Comparison of ENCODE assay signal across 1 cellular context in genomic region chr1:161177112-161177935, GRCh38.
TF ChIP-seq lines count a peak whose summit lies in the region.

Gene B4GALT3, minus strand, starts transcription at chr1:161177507. Its CDS starts 1,447 bp downstream, at chr1:161176060.

TF ChIP-seq in HepG2, 621 proteins besides CTCF, POLR2A, EP300 and RAD21 (continued from another document and continues in another):
- TF ChIP-seq ZBTB40 (IDR thresholded peaks at IDR 0.05) (no peak), ZBTB40 (CRISPR knock-in tag; IDR thresholded peaks at IDR 0.05) (peak; percentile 30; the same call in 1 of the 2 replicates), ZNF607 (CRISPR knock-in tag; IDR thresholded peaks at IDR 0.05; ENCODE audit: borderline replicate concordance) (peak; percentile 43; the same call in 1 of the 2 replicates), MED13 (CRISPR knock-in tag; IDR thresholded peaks at IDR 0.05) (0 out of 2 replicates have a peak, but pooled peaks have one; percentile 16), NFKBIZ (CRISPR knock-in tag; IDR thresholded peaks at IDR 0.05) (no peak), ZFAT (CRISPR knock-in tag; conservative IDR thresholded peaks at IDR 0.05) (no peak), FOXP1 (IDR thresholded peaks at IDR 0.05) (no peak), FOXP1 (CRISPR knock-in tag; IDR thresholded peaks at IDR 0.05) (0 out of 2 replicates have a peak, but pooled peaks have one; percentile 6), ZSCAN22 (CRISPR knock-in tag; IDR thresholded peaks at IDR 0.05) (peak; percentile 72), CBX2 (IDR thresholded peaks at IDR 0.05; ENCODE audit: low read depth, low read length) (no peak), CBX2 (CRISPR knock-in tag; IDR thresholded peaks at IDR 0.05; ENCODE audit: low read depth) (no peak), ZSCAN31 (CRISPR knock-in tag; IDR thresholded peaks at IDR 0.05; ENCODE audit: low read depth) (peak; percentile 86), ZNF367 (CRISPR knock-in tag; IDR thresholded peaks at IDR 0.05; ENCODE audit: borderline replicate concordance) (0 out of 2 replicates have a peak, but pooled peaks have one; percentile 63), PHF8 (CRISPR knock-in tag; IDR thresholded peaks at IDR 0.05) (peak; percentile 93), SIN3A (IDR thresholded peaks at IDR 0.05; ENCODE audit: borderline replicate concordance, low read depth, low read length) (peak; percentile 93), PCBP2 (optimal IDR thresholded peaks at IDR 0.05; ENCODE audit: low read depth, low read length, poor library complexity, severe bottlenecking) (no peak), ZNF614 (CRISPR knock-in tag; IDR thresholded peaks at IDR 0.05; ENCODE audit: borderline replicate concordance) (0 out of 2 replicates have a peak, but pooled peaks have one; percentile 57), MAX (IDR thresholded peaks at IDR 0.05) (peak; percentile 97), HES4 (CRISPR knock-in tag; IDR thresholded peaks at IDR 0.05; ENCODE audit: borderline replicate concordance) (peak; percentile 70; the same call in 1 of the 2 replicates), DMTF1 (CRISPR knock-in tag; IDR thresholded peaks at IDR 0.05) (peak; percentile 88; the same call in 1 of the 2 replicates), NFIB (CRISPR knock-in tag; IDR thresholded peaks at IDR 0.05; ENCODE audit: borderline replicate concordance) (no peak), EED (CRISPR knock-in tag; IDR thresholded peaks at IDR 0.05) (no peak; the same call in 1 of the 2 replicates), SOX13 (IDR thresholded peaks at IDR 0.05) (peak; percentile 12; the same call in 1 of the 2 replicates), SOX13 (CRISPR knock-in tag; conservative IDR thresholded peaks at IDR 0.05 in 1 of 2, IDR thresholded peaks at IDR 0.05 in 1 of 2) (peak in 1 of 2 experiments; percentile 35; a peak in 2 of 4 replicates), ZNF609 (CRISPR knock-in tag; IDR thresholded peaks at IDR 0.05; ENCODE audit: borderline replicate concordance) (peak; percentile 42; the same call in 1 of the 2 replicates), DNMT1 (CRISPR knock-in tag; IDR thresholded peaks at IDR 0.05) (0 out of 2 replicates have a peak, but pooled peaks have one; percentile 51), HOXD1 (CRISPR knock-in tag; IDR thresholded peaks at IDR 0.05) (peak; percentile 62; the same call in 1 of the 2 replicates), ZBTB44 (CRISPR knock-in tag; IDR thresholded peaks at IDR 0.05) (peak; percentile 19; the same call in 1 of the 2 replicates), RBM22 (optimal IDR thresholded peaks at IDR 0.05; ENCODE audit: low read length) (peak; percentile 73), TBX2 (CRISPR knock-in tag; IDR thresholded peaks at IDR 0.05; ENCODE audit: borderline replicate concordance) (peak; percentile 90), ZNF558 (CRISPR knock-in tag; IDR thresholded peaks at IDR 0.05; ENCODE audit: borderline replicate concordance) (peak; percentile 77; the same call in 1 of the 2 replicates), NBN (conservative IDR thresholded peaks at IDR 0.05) (no peak), KDM3A (CRISPR knock-in tag; IDR thresholded peaks at IDR 0.05; ENCODE audit: low read depth) (peak; percentile 68; the same call in 1 of the 2 replicates), ZFP90 (CRISPR knock-in tag; IDR thresholded peaks at IDR 0.05; ENCODE audit: borderline replicate concordance) (no peak), ONECUT2 (CRISPR knock-in tag; IDR thresholded peaks at IDR 0.05) (0 out of 2 replicates have a peak, but pooled peaks have one; percentile 13)
- TF ChIP-seq, protein P1, sequence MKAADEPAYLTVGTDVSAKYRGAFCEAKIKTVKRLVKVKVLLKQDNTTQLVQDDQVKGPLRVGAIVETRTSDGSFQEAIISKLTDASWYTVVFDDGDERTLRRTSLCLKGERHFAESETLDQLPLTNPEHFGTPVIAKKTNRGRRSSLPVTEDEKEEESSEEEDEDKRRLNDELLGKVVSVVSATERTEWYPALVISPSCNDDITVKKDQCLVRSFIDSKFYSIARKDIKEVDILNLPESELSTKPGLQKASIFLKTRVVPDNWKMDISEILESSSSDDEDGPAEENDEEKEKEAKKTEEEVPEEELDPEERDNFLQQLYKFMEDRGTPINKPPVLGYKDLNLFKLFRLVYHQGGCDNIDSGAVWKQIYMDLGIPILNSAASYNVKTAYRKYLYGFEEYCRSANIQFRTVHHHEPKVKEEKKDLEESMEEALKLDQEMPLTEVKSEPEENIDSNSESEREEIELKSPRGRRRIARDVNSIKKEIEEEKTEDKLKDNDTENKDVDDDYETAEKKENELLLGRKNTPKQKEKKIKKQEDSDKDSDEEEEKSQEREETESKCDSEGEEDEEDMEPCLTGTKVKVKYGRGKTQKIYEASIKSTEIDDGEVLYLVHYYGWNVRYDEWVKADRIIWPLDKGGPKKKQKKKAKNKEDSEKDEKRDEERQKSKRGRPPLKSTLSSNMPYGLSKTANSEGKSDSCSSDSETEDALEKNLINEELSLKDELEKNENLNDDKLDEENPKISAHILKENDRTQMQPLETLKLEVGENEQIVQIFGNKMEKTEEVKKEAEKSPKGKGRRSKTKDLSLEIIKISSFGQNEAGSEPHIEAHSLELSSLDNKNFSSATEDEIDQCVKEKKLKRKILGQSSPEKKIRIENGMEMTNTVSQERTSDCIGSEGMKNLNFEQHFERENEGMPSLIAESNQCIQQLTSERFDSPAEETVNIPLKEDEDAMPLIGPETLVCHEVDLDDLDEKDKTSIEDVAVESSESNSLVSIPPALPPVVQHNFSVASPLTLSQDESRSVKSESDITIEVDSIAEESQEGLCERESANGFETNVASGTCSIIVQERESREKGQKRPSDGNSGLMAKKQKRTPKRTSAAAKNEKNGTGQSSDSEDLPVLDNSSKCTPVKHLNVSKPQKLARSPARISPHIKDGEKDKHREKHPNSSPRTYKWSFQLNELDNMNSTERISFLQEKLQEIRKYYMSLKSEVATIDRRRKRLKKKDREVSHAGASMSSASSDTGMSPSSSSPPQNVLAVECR (CRISPR knock-in tag; IDR thresholded peaks at IDR 0.05; ENCODE audit: borderline replicate concordance): peak; percentile 90
